ENCODE assay signal across 8 cellular contexts in genomic region chr10:6163364-6164270, GRCh38. TPM values are rescaled to one million over a fixed set of nuclear protein-coding genes. Genes with fewer than 3 reads are reported as not detected.
A peak's percentile ranks its signal among the peaks of the same experiment; 100 is the strongest.
DNase-seq lines count a peak whose midpoint lies in the region; ATAC-seq and TF ChIP-seq lines count a peak whose summit lies in the region.

No MANE protein-coding gene starts in this region.

- TF ChIP-seq CTCF in lung (IDR thresholded peaks at IDR 0.05; ENCODE audit: control extremely low read depth, extremely low read depth) = no peak

- peak overlapping the region; percentile 66 for H3K4me3 ChIP-seq in lung

- DNase-seq in AG08396 (ENCODE audit: low spot score) (peak; percentile 95), NCI-H526 treated with DMSO at 0.1 percent for 48 hours (lab: John Stamatoyannopoulos, UW) (peak; percentile 40), dermis microvascular lymphatic vessel endothelial cell (ENCODE audit: low read depth in 2 of 2) (peak; percentile 75 to 91), lung (ENCODE audit: low spot score) (peak; percentile 88)
- DNase-seq in activated CD4-positive, alpha-beta T cell treated with anti-CD3 and anti-CD28 coated beads, Interleukin-2, amount 50 U/mL, for 24 hours (ENCODE audit: low read depth in 1 of 2, low spot score in 1 of 2) = peak; percentile 81 to 83
- DNase-seq in stimulated activated CD4-positive, alpha-beta T cell treated with anti-CD3 and anti-CD28 coated beads, TNF-alpha, amount 100 ng/mL, for 1 hour (ENCODE audit: low read depth in 3 of 3, low spot score in 1 of 3) = peak; percentile 79 to 93 (median 85)

- peaks cover 2 to 6% of the 10 kb centered on the region in 2 donors for H3K4me1 ChIP-seq in lung (ENCODE audit: control insufficient read depth in 2 of 2, insufficient read depth in 2 of 2, low read length in 2 of 2)

- H3K36me3 ChIP-seq in lung (ENCODE audit: control insufficient read depth in 2 of 2, insufficient read depth in 2 of 2, low read length in 2 of 2) = peaks cover 0 to 1% of the 10 kb centered on the region in 2 donors

- H3K27ac ChIP-seq in lung (ENCODE audit: low read depth in 1 of 2, low read length in 1 of 2) = peak overlapping the region; percentile 87 to 94

- no peaks in the 10 kb centered on the region for H3K9me3 ChIP-seq in lung (ENCODE audit: control insufficient read depth in 2 of 2, insufficient read depth in 1 of 2, low read length in 1 of 2)

- 1% methylated on average over 77 to 91 of the region's 91 CpGs for WGBS in lung, 2 donors

- peak; percentile 93 for ATAC-seq in GM18907 (IDR thresholded peaks at IDR 0.05; ENCODE audit: unreplicated experiment)
- ATAC-seq in HG03135 (IDR thresholded peaks at IDR 0.05; ENCODE audit: unreplicated experiment) = peak; percentile 92
- ATAC-seq in lung (ENCODE audit: insufficient read depth, low FRiP score) = peak; percentile 100

- H3K27me3 ChIP-seq in lung (ENCODE audit: control insufficient read depth, insufficient read depth) = no peaks in the 10 kb centered on the region

RNA-seq across cellular contexts. Expression of gene PFKFB3, which starts 39.1 kb away (rescaled TPM):
- total RNA-seq in dermis microvascular lymphatic vessel endothelial cell = 24.5 and 25.3 TPM in 2 replicates
- 10 to 100 TPM; 40.0 to 92.6 TPM for total RNA-seq in lung
- polyA plus RNA-seq in lung = 100 to 1,000 TPM in 1 of 2 donors, 10 to 100 TPM in 1; 11.4 to 234 TPM

Comparison
In these comparisons a context has a peak if more than half of its experiments do, and no peak if none do; other contexts are left out.
1. Peak in every context shown above with its lines: DNase-seq, ATAC-seq, H3K4me3 ChIP-seq and H3K27ac ChIP-seq.
2. DNase-seq: peak in every context shown above with its lines; median percentile 95 in AG08396; 88 in lung; 85 in stimulated activated CD4-positive, alpha-beta T cell treated with anti-CD3 and anti-CD28 coated beads, TNF-alpha, amount 100 ng/mL, for 1 hour; 83 in dermis microvascular lymphatic vessel endothelial cell; 82 in activated CD4-positive, alpha-beta T cell treated with anti-CD3 and anti-CD28 coated beads, Interleukin-2, amount 50 U/mL, for 24 hours; 40 in NCI-H526 treated with DMSO at 0.1 percent for 48 hours.